29 cellular contexts compared by ENCODE assay signal in the genomic region with DNA sequence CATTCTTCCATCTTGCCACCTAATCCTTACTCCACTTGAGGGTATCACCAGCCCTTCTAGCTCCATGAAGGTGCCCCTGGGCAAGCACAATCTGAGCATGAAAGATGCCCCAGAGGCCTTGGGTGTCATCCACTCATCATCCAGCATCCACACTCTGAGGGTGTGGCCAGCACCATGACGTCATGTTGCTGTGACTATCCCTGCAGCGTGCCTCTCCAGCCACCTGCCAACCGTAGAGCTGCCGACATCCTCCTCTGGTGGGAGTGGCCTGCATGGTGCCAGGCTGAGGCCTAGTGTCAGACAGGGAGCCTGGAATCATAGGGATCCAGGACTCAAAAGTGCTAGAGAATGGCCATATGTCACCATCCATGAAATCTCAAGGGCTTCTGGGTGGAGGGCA. TPM values are rescaled to one million over a fixed set of nuclear protein-coding genes. Genes with fewer than 3 reads are reported as not detected.
"Had no signal": no experiment of that assay in that cellular context is flagged by ENCODE, and none has a peak within 500 bp of the region (broad histone marks: within the 10 kb centered on the region; RNA-seq: fewer than 3 reads in every experiment).

No MANE protein-coding gene starts in this region.

- H3K27ac Mint-ChIP-seq: activated CD8-positive, alpha-beta T cell treated with anti-CD3 and anti-CD28 coated beads, Interleukin-2, amount 10 ng/mL, durations not matched to agents 7 days and 5 days; activated naive CD4-positive, alpha-beta T cell treated with anti-CD3 and anti-CD28 coated beads, Interleukin-2, amount 50 U/mL, for 24 hours; T-helper 1 cell treated with Interleukin-12 subunit alpha and Interleukin-12 subunit beta and Interleukin-4 antibody, amounts not matched to agents 30 μg/mL and 1 μg/mL, for 36 hours; WTC11 had no signal

- DNase-seq: activated CD4-positive, alpha-beta T cell treated with anti-CD3 and anti-CD28 coated beads for 48 hours; activated CD4-positive, alpha-beta T cell treated with anti-CD3 and anti-CD28 coated beads, Interleukin-2, amount 50 U/mL, for 4 hours; activated CD4-positive, CD25-positive, alpha-beta regulatory T cell treated with anti-CD3 and anti-CD28 coated beads, Interleukin-2, amount 50 U/mL, for 72 hours; activated CD8-positive, alpha-beta memory T cell treated with anti-CD3 and anti-CD28 coated beads, Interleukin-2, amount 50 U/mL, for 48 hours; activated CD8-positive, alpha-beta T cell treated with anti-CD3 and anti-CD28 coated beads, Interleukin-2, amount 10 ng/mL, durations not matched to agents 7 days and 5 days; activated effector memory CD4-positive, alpha-beta T cell treated with Interleukin-2 at 50 U/mL for 16 hours; activated naive CD4-positive, alpha-beta T cell; activated T-cell treated with anti-CD3 and anti-CD28 coated beads, Interleukin-2, amount 50 U/mL, for 1 hour; aorta; caudate nucleus; colonic mucosa; NCI-H1092; NCI-H1417; NCI-H1930; NCI-H2107; NCI-H446; NCI-H524; NCI-H82; NK-92 treated with Interleukin-12 subunit alpha and Interleukin-12 subunit beta, amount 100 ng/mL, for 24 hours; Peyer's patch; Right ventricle myocardium superior had no signal

- H3K4me1 Mint-ChIP-seq: activated naive CD4-positive, alpha-beta T cell treated with anti-CD3 and anti-CD28 coated beads, Interleukin-2, amount 50 U/mL, for 24 hours; WTC11 had no signal

- ATAC-seq: activated CD8-positive, alpha-beta T cell treated with anti-CD3 and anti-CD28 coated beads, Interleukin-2, amount 10 ng/mL, durations not matched to agents 7 days and 5 days; WTC11 had no signal

- H3K36me3 Mint-ChIP-seq: activated naive CD4-positive, alpha-beta T cell treated with anti-CD3 and anti-CD28 coated beads, Interleukin-2, amount 50 U/mL, for 24 hours; WTC11 had no signal

- H3K9me3 Mint-ChIP-seq: activated naive CD4-positive, alpha-beta T cell treated with anti-CD3 and anti-CD28 coated beads, Interleukin-2, amount 50 U/mL, for 24 hours; T-helper 1 cell treated with Interleukin-12 subunit alpha and Interleukin-12 subunit beta and Interleukin-4 antibody, amounts not matched to agents 30 μg/mL and 1 μg/mL, for 36 hours; WTC11 had no signal

- H3K4me3 Mint-ChIP-seq: activated CD8-positive, alpha-beta T cell treated with anti-CD3 and anti-CD28 coated beads, Interleukin-2, amount 10 ng/mL, durations not matched to agents 7 days and 5 days; activated naive CD4-positive, alpha-beta T cell treated with anti-CD3 and anti-CD28 coated beads, Interleukin-2, amount 50 U/mL, for 24 hours; T-helper 1 cell treated with Interleukin-12 subunit alpha and Interleukin-12 subunit beta and Interleukin-4 antibody, amounts not matched to agents 30 μg/mL and 1 μg/mL, for 36 hours; WTC11 had no signal

RNA-seq across cellular contexts. Expression of a gene that starts 3.1 kb away (rescaled TPM):
- total RNA-seq: activated CD8-positive, alpha-beta T cell treated with anti-CD3 and anti-CD28 coated beads, Interleukin-2, amount 10 ng/mL, durations not matched to agents 7 days and 5 days; aorta; cerebellum; LHCN-M2; MCF 10A; Right ventricle myocardium superior; SK-MEL-5 had no signal

RNA-seq across cellular contexts. Expression of a gene that starts 18.2 kb away (rescaled TPM):
- total RNA-seq: activated CD8-positive, alpha-beta T cell treated with anti-CD3 and anti-CD28 coated beads, Interleukin-2, amount 10 ng/mL, durations not matched to agents 7 days and 5 days; aorta; breast epithelium; cerebellum; LHCN-M2; MCF 10A; Peyer's patch; Right ventricle myocardium superior; SK-MEL-5; WTC11 had no signal

RNA-seq across cellular contexts. Expression of a gene that starts 21.6 kb away (rescaled TPM):
- total RNA-seq: activated CD8-positive, alpha-beta T cell treated with anti-CD3 and anti-CD28 coated beads, Interleukin-2, amount 10 ng/mL, durations not matched to agents 7 days and 5 days; aorta; colonic mucosa; LHCN-M2; MCF 10A; Peyer's patch; Right ventricle myocardium superior; WTC11 had no signal

RNA-seq across cellular contexts. Expression of a gene that starts 28.0 kb away (rescaled TPM):
- total RNA-seq: cerebellum, LHCN-M2, Right ventricle myocardium superior, SK-MEL-5 had no signal

RNA-seq across cellular contexts. Expression of a gene that starts 59.6 kb away (rescaled TPM):
- total RNA-seq: activated CD8-positive, alpha-beta T cell treated with anti-CD3 and anti-CD28 coated beads, Interleukin-2, amount 10 ng/mL, durations not matched to agents 7 days and 5 days; aorta; breast epithelium; LHCN-M2; MCF 10A; Right ventricle myocardium superior; SK-MEL-5 had no signal
